In the genomic region with DNA sequence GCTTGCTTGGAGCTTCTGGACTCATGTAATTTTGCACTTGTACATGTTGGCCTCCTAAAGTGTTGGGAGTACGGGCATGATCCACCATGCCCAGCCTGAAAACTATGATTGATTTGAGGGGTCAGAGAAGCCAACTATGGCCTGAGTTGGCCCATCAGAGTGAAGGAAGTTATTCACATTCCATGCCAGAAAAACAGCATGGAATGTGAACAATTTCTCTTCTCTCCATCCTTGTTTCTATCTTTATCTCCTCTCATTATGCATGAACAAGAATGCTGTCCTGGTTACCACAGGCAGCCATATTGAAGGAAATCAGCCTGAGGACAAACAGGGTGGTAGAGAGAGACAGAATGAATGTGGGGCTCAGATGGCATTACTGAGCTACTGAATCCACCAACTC, we compare ENCODE assay signal across 2 cellular contexts.
TF ChIP-seq lines count a peak whose summit lies in the region.

No MANE protein-coding gene starts in this region.

TF ChIP-seq in IMR-90, 13 proteins besides CTCF, POLR2A, EP300 and RAD21:
- no peak for TF ChIP-seq NFE2L2 (IDR thresholded peaks at IDR 0.05; ENCODE audit: low read depth, low read length)
- TF ChIP-seq CEBPB (IDR thresholded peaks at IDR 0.05; ENCODE audit: low read depth, low read length), result no peak
- TF ChIP-seq, protein P1, sequence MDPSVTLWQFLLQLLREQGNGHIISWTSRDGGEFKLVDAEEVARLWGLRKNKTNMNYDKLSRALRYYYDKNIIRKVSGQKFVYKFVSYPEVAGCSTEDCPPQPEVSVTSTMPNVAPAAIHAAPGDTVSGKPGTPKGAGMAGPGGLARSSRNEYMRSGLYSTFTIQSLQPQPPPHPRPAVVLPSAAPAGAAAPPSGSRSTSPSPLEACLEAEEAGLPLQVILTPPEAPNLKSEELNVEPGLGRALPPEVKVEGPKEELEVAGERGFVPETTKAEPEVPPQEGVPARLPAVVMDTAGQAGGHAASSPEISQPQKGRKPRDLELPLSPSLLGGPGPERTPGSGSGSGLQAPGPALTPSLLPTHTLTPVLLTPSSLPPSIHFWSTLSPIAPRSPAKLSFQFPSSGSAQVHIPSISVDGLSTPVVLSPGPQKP (IDR thresholded peaks at IDR 0.05; ENCODE audit: borderline replicate concordance, low read depth, low read length), result no peak
- TF ChIP-seq, protein P2, sequence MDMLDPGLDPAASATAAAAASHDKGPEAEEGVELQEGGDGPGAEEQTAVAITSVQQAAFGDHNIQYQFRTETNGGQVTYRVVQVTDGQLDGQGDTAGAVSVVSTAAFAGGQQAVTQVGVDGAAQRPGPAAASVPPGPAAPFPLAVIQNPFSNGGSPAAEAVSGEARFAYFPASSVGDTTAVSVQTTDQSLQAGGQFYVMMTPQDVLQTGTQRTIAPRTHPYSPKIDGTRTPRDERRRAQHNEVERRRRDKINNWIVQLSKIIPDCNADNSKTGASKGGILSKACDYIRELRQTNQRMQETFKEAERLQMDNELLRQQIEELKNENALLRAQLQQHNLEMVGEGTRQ (IDR thresholded peaks at IDR 0.05; ENCODE audit: low read depth, low read length), result no peak
- TF ChIP-seq MXI1 (IDR thresholded peaks at IDR 0.05; ENCODE audit: borderline replicate concordance, low read depth, low read length), result no peak
- TF ChIP-seq BHLHE40 (IDR thresholded peaks at IDR 0.05; ENCODE audit: low read depth, low read length), result no peak
- TF ChIP-seq RFX5 (IDR thresholded peaks at IDR 0.05; ENCODE audit: low read depth, low read length), result no peak
TF ChIP-seq in IMR-90: peak in this region for 0.

TF ChIP-seq in endothelial cell of umbilical vein, 7 proteins besides CTCF, POLR2A, EP300 and RAD21:
- TF ChIP-seq FOS (IDR thresholded peaks at IDR 0.05; ENCODE audit: borderline replicate concordance, insufficient read depth, low read length), result no peak
- no peak for TF ChIP-seq POLR2AphosphoS5 (IDR thresholded peaks at IDR 0.05; ENCODE audit: insufficient read depth, low read depth, low read length)
- no peak for TF ChIP-seq EZH2 (IDR thresholded peaks at IDR 0.05; ENCODE audit: borderline replicate concordance, low read depth, low read length, severe bottlenecking)
- TF ChIP-seq MYC (IDR thresholded peaks at IDR 0.05; ENCODE audit: low read depth, low read length), result no peak
